In genomic region chr15:57580866-57581265, GRCh38 we compare ENCODE assay signal across 20 cellular contexts. TPM values are rescaled to one million over a fixed set of nuclear protein-coding genes. Genes with fewer than 3 reads are reported as not detected.
A peak's percentile ranks its signal among the peaks of the same experiment; 100 is the strongest.
DNase-seq lines count a peak whose midpoint lies in the region; ATAC-seq, FAIRE-seq and TF ChIP-seq lines count a peak whose summit lies in the region.
"Had no signal": no experiment of that assay in that cellular context is flagged by ENCODE, and none has a peak within 500 bp of the region (broad histone marks: within the 10 kb centered on the region; RNA-seq: fewer than 3 reads in every experiment).

No MANE protein-coding gene starts in this region.

- peaks cover 43% of the 10 kb centered on the region for H3K4me1 Mint-ChIP-seq in Caco-2 (ENCODE audit: low read depth, unreplicated experiment)

- H3K4me2 ChIP-seq in hepatocyte: peak overlapping the region; percentile 6
- H3K4me2 ChIP-seq: A549 had no signal

- H3K36me3 Mint-ChIP-seq in Caco-2 (ENCODE audit: insufficient read depth, unreplicated experiment): peaks cover 4% of the 10 kb centered on the region
- H3K36me3 Mint-ChIP-seq: CD14-positive monocyte had no signal

- intact Hi-C loops in Caco-2 (cut with micrococcal nuclease; ENCODE audit: unreplicated experiment): no loop called here
- intact Hi-C loops in pancreas (cut with DNase I): no loop called here

- H3K4me3 Mint-ChIP-seq in Caco-2 (ENCODE audit: unreplicated experiment): peak overlapping the region; percentile 13
- H3K4me3 Mint-ChIP-seq: CD14-positive monocyte had no signal

- no peaks in the 10 kb centered on the region for H4K20me1 ChIP-seq in hepatocyte (ENCODE audit: insufficient read depth, poor library complexity, severe bottlenecking)

- no peaks in the 10 kb centered on the region for H3K27me3 Mint-ChIP-seq in Caco-2 (ENCODE audit: insufficient read depth, unreplicated experiment)

- H3K4me3 ChIP-seq in Caco-2 (ENCODE audit: low read depth, low read length) (no peak overlapping the region), Peyer's patch (no peak overlapping the region), hepatocyte (no peak overlapping the region), pancreas (no peak overlapping the region)
- H3K4me3 ChIP-seq: A549 had no signal

- DNase-seq in Caco-2: peak; percentile 58 to 72
- DNase-seq in Peyer's patch: peak in 2 of 3 donors; percentile 82
- DNase-seq in hepatocyte (ENCODE audit: low spot score): peak; percentile 81
- DNase-seq in pancreas: peak in 4 of 6 donors; percentile 42 to 69 (median 54)
- DNase-seq in NCI-H510A treated with DMSO at 0.1 percent for 48 hours (lab: John Stamatoyannopoulos, UW): no peak
- no peak for DNase-seq in DMS79 treated with DMSO at 0.1 percent for 48 hours (lab: John Stamatoyannopoulos, UW)
- DNase-seq: COR-L47, DND-41, GDM1, H7, Kasumi-1, NCI-H187 treated with DMSO at 0.1 percent for 48 hours, NCI-H2171, SHP77 treated with DMSO at 0.1 percent for 48 hours had no signal

- CTCF ChIA-PET in Caco-2 (lab: Charles Lee): interaction anchor here (1.0 to 1.1 kb wide), 3 partner anchors 29 to 170 kb away, joined by 3 read pairs; no protein-coding TSS in a partner anchor

- H3K9me3 Mint-ChIP-seq in Caco-2 (ENCODE audit: unreplicated experiment): peaks cover 16% of the 10 kb centered on the region

- H3K36me3 ChIP-seq in Caco-2 (ENCODE audit: control insufficient read depth, insufficient read depth, low read length) (no peaks in the 10 kb centered on the region), Peyer's patch (no peaks in the 10 kb centered on the region), hepatocyte (replicated peaks; ENCODE audit: insufficient read depth, low read depth) (no peaks in the 10 kb centered on the region), pancreas (no peaks in the 10 kb centered on the region)

- no peak for TF ChIP-seq CTCF in Caco-2 (IDR thresholded peaks at IDR 0.05; ENCODE audit: insufficient read depth in 1 of 2, low read depth in 1 of 2, low read length in 1 of 2, severe bottlenecking in 1 of 2, unreplicated experiment in 1 of 2)
- TF ChIP-seq CTCF in Peyer's patch (IDR thresholded peaks at IDR 0.05): peak in 3 of 6 experiments; percentile 27 to 36 (median 35)
- peak; percentile 17 for TF ChIP-seq CTCF in hepatocyte (IDR thresholded peaks at IDR 0.05; ENCODE audit: poor library complexity)
- TF ChIP-seq CTCF in pancreas (IDR thresholded peaks at IDR 0.05): no peak

- H3K27me3 ChIP-seq in Caco-2 (replicated peaks; ENCODE audit: control insufficient read depth, insufficient read depth, low read length) (no peaks in the 10 kb centered on the region), Peyer's patch (no peaks in the 10 kb centered on the region), hepatocyte (no peaks in the 10 kb centered on the region), pancreas (no peaks in the 10 kb centered on the region)

- H2AFZ ChIP-seq in hepatocyte: no peak overlapping the region

- POLR2A ChIA-PET in Caco-2 (lab: Charles Lee): interaction anchor here (0.7 kb wide), 1 partner anchor 18 kb away, joined by 4 read pairs; no protein-coding TSS in a partner anchor

- H3K9me2 ChIP-seq in hepatocyte (replicated peaks; ENCODE audit: insufficient read depth): no peaks in the 10 kb centered on the region

- BruUV-seq in Caco-2 (replicated peaks; lab: Mats Ljungman, UMichigan): no TSS peak

- H3K27ac Mint-ChIP-seq in Caco-2 (ENCODE audit: unreplicated experiment): peak overlapping the region; percentile 83
- H3K27ac Mint-ChIP-seq: CD14-positive monocyte had no signal

- ATAC-seq in pancreas (peak; percentile 87 to 94 (median 91)), HG03469 (IDR thresholded peaks at IDR 0.05; ENCODE audit: unreplicated experiment) (no peak), GM18858 (IDR thresholded peaks at IDR 0.05; ENCODE audit: unreplicated experiment) (no peak)

- H3K27ac ChIP-seq in Peyer's patch (peak overlapping the region in 3 of 4 donors; percentile 32 to 83 (median 59)), hepatocyte (peak overlapping the region; percentile 95), pancreas (peak overlapping the region in 2 of 4 donors; percentile 13 to 64)
- H3K27ac ChIP-seq: A549 had no signal

- 45% methylated on average over 5 of the region's 5 CpGs for WGBS in hepatocyte (ENCODE audit: low lambda C conversion rate, missing lambda C conversion rate)
- 8 to 17% methylated on average over 5 of the region's 5 CpGs for WGBS in pancreas, 2 donors

- peaks cover 23% of the 10 kb centered on the region for H3K9me3 ChIP-seq in Caco-2
- peaks cover 0 to 13% (median 5%) of the 10 kb centered on the region in 4 donors for H3K9me3 ChIP-seq in Peyer's patch
- H3K9me3 ChIP-seq in hepatocyte (ENCODE audit: low read depth): peaks cover 15% of the 10 kb centered on the region
- no peaks in the 10 kb centered on the region for H3K9me3 ChIP-seq in pancreas

- H3K4me1 ChIP-seq in Caco-2: peaks cover 49% of the 10 kb centered on the region
- peaks cover 0 to 35% (median 3%) of the 10 kb centered on the region in 4 donors for H3K4me1 ChIP-seq in Peyer's patch
- peaks cover 38% of the 10 kb centered on the region for H3K4me1 ChIP-seq in hepatocyte (ENCODE audit: insufficient read depth)
- H3K4me1 ChIP-seq in pancreas: peaks cover 13 to 18% (median 18%) of the 10 kb centered on the region in 3 donors
- H3K4me1 ChIP-seq: A549 had no signal

- no peaks in the 10 kb centered on the region for H3K79me2 ChIP-seq in hepatocyte

- TF ChIP-seq POLR2A in Peyer's patch (IDR thresholded peaks at IDR 0.05): peak in 1 of 2 donors; percentile 34

- no peak for FAIRE-seq in pancreas (lab: Jason Lieb, UNC)
- FAIRE-seq: A549, RCC 7860 had no signal

RNA-seq across cellular contexts. Expression of gene MYZAP, which starts 10.8 kb away (rescaled TPM):
- total RNA-seq in Caco-2 (2022): 4.3 and 6.4 TPM in 2 replicates
- total RNA-seq in Peyer's patch: 10 to 100 TPM in 3 of 4 donors, 1 to 10 TPM in 1; 2.5 to 36.3 (median 17.4) TPM
- total RNA-seq in hepatocyte: 15.5 and 20.3 TPM in 2 replicates
- 12.0 and 17.0 TPM in 2 replicates for polyA plus RNA-seq in hepatocyte
- total RNA-seq in pancreas: 10 to 100 TPM in 3 of 6 donors, 1 to 10 TPM in 3; 6.7 to 13.4 (median 9.7) TPM
- 10 to 100 TPM in 1 of 2 donors, 1 to 10 TPM in 1; 5.4 to 10.0 TPM for polyA plus RNA-seq in pancreas
- total RNA-seq: NCI-H460 had no signal

Comparison
In these comparisons a context has a peak if more than half of its experiments do, and no peak if none do; other contexts are left out.
1. DNase-seq: peak in Caco-2 (2 of 2), Peyer's patch (2 of 3), hepatocyte (single experiment) and pancreas (4 of 6); none in NCI-H510A treated with DMSO at 0.1 percent for 48 hours (single experiment) and DMS79 treated with DMSO at 0.1 percent for 48 hours (single experiment).
2. ATAC-seq: peak in pancreas (4 of 4); none in HG03469 (single experiment) and GM18858 (single experiment).